In genomic region chr9:124488641-124489040, GRCh38 we compare ENCODE assay signal across 1 cellular context.
A peak's percentile ranks its signal among the peaks of the same experiment; 100 is the strongest.
TF ChIP-seq lines count a peak whose summit lies in the region.

No MANE protein-coding gene starts in this region.

TF ChIP-seq in K562, 482 proteins besides CTCF, POLR2A, EP300 and RAD21:
- TF ChIP-seq BRD9 (IDR thresholded peaks at IDR 0.05; ENCODE audit: low read depth, partially characterized antibody) (peak; percentile 96), ZFP36 (IDR thresholded peaks at IDR 0.05; ENCODE audit: low read depth, low read length, partially characterized antibody) (peak; percentile 40), KLF10 (CRISPR knock-in tag; IDR thresholded peaks at IDR 0.05) (no peak)
TF ChIP-seq in K562: peak in this region for 2.
